Comparison of ENCODE assay signal across 8 cellular contexts in the genomic region with DNA sequence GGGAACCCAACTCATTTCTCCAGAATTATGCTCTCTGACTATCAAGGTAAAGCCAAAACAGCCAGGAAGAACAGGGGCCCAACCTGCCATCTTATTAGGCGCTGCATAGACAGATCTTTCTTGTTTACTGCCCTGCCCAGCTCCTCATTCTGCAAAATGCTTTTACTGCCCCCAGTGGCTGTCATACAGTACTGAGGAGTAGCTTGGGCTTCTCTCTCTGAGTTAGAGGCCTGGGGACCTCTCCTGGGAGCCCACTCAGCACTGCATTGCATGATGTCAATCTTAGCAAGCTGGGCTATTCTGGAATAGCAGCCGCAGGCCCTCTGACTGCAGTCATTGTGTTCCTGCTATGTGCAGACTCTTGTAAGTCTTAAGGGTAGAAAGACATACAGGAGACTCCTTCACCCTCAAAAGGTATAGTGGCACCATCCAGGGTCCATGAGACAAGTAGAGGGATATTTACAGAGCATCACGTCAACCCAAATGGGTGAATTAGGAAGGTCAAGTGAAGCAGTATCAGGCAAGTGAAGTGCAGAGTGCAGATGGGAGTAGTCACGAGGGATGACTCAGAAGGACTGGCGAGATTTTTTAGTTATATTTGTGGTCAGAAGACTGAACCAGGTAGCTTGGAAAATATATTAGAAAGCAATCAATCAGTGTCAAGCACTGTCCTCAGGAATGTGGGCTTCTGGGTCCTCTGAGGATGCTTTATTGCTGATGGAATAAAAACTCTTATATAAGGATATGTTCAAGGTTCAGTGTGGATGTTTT.
DNase-seq lines count a peak whose midpoint lies in the region; ATAC-seq and TF ChIP-seq lines count a peak whose summit lies in the region.

No MANE protein-coding gene starts in this region.

- H3K9me3 ChIP-seq in WERI-Rb-1 (ENCODE audit: severe bottlenecking) (no peaks in the 10 kb centered on the region), neural cell (ENCODE audit: low read length) (no peaks in the 10 kb centered on the region)

- H3K36me3 Mint-ChIP-seq in natural killer cell treated with Interleukin-12 subunit alpha and Interleukin-12 subunit beta and Interleukin-15 and Interleukin-18, amount 100 ng/mL, for 72 hours: no peaks in the 10 kb centered on the region

- TF ChIP-seq EP300 in neural cell (conservative IDR thresholded peaks at IDR 0.05; ENCODE audit: poor library complexity, severe bottlenecking): no peak

- H3K4me3 ChIP-seq in WERI-Rb-1 (ENCODE audit: low read depth, low read length) (no peak overlapping the region), neural cell (ENCODE audit: low read length) (no peak overlapping the region)

- H3K27me3 ChIP-seq in WERI-Rb-1 (ENCODE audit: insufficient read depth, low read depth, severe bottlenecking) (no peaks in the 10 kb centered on the region), neural cell (ENCODE audit: insufficient read depth, low read depth, low read length) (no peaks in the 10 kb centered on the region)

- H3K27ac ChIP-seq in WERI-Rb-1 (no peak overlapping the region), neural cell (ENCODE audit: low read length) (no peak overlapping the region)

- TF ChIP-seq RAD21 in neural cell (conservative IDR thresholded peaks at IDR 0.05): peak; percentile 39

- no peaks in the 10 kb centered on the region for H3F3A ChIP-seq in neural cell (ENCODE audit: insufficient read depth, low read length, poor library complexity, severe bottlenecking)

- peaks cover 0 to 2% of the 10 kb centered on the region in 2 donors for H3K27me3 Mint-ChIP-seq in natural killer cell treated with Interleukin-12 subunit alpha and Interleukin-12 subunit beta and Interleukin-15 and Interleukin-18, amount 100 ng/mL, for 72 hours

- TF ChIP-seq CTCF in WERI-Rb-1 (IDR thresholded peaks at IDR 0.05; ENCODE audit: low read depth, low read length): peak; percentile 69
- peak; percentile 56 for TF ChIP-seq CTCF in neural cell (IDR thresholded peaks at IDR 0.05; ENCODE audit: poor library complexity, severe bottlenecking)

- H3K36me3 ChIP-seq in WERI-Rb-1: no peaks in the 10 kb centered on the region
- H3K36me3 ChIP-seq in neural cell (ENCODE audit: insufficient read depth, low read length): no peaks in the 10 kb centered on the region

- no peaks in the 10 kb centered on the region for H3K79me2 ChIP-seq in neural cell (replicated peaks; ENCODE audit: insufficient read depth, low read length)

- no peak overlapping the region for H3K4me3 Mint-ChIP-seq in natural killer cell treated with Interleukin-12 subunit alpha and Interleukin-12 subunit beta and Interleukin-15 and Interleukin-18, amount 100 ng/mL, for 72 hours

- H3K9me2 ChIP-seq in neural cell (ENCODE audit: insufficient read depth, low read length): no peaks in the 10 kb centered on the region

- no peak overlapping the region for H3K4me2 ChIP-seq in neural cell (ENCODE audit: low read length)

- no peak overlapping the region for H3K9ac ChIP-seq in neural cell (ENCODE audit: low read length)

- DNase-seq in WERI-Rb-1 (peak; percentile 42), nucleus accumbens (lab: John Stamatoyannopoulos, UW) (no peak)
- no peak for DNase-seq in natural killer cell treated with Interleukin-12 subunit alpha and Interleukin-12 subunit beta and Interleukin-15 and Interleukin-18, amount 100 ng/mL, for 72 hours (ENCODE audit: low spot score)

- no peak overlapping the region for H3K27ac Mint-ChIP-seq in natural killer cell treated with Interleukin-12 subunit alpha and Interleukin-12 subunit beta and Interleukin-15 and Interleukin-18, amount 100 ng/mL, for 72 hours

- H4K20me1 ChIP-seq in neural cell (ENCODE audit: insufficient read depth): no peaks in the 10 kb centered on the region

- H2AFZ ChIP-seq in neural cell (ENCODE audit: low read depth, low read length): no peak overlapping the region

- peak; percentile 74 for ATAC-seq in GM18868 (IDR thresholded peaks at IDR 0.05; ENCODE audit: unreplicated experiment)
- peak; percentile 79 for ATAC-seq in HG03342 (IDR thresholded peaks at IDR 0.05; ENCODE audit: unreplicated experiment)
- ATAC-seq in natural killer cell treated with Interleukin-12 subunit alpha and Interleukin-12 subunit beta and Interleukin-15 and Interleukin-18, amount 100 ng/mL, for 72 hours: no peak
- ATAC-seq in GM21825 (IDR thresholded peaks at IDR 0.05; ENCODE audit: unreplicated experiment): no peak
- ATAC-seq in HG03457 (IDR thresholded peaks at IDR 0.05; ENCODE audit: unreplicated experiment): no peak

- H3K9me3 Mint-ChIP-seq in natural killer cell treated with Interleukin-12 subunit alpha and Interleukin-12 subunit beta and Interleukin-15 and Interleukin-18, amount 100 ng/mL, for 72 hours: no peaks in the 10 kb centered on the region

- H3K4me1 Mint-ChIP-seq in natural killer cell treated with Interleukin-12 subunit alpha and Interleukin-12 subunit beta and Interleukin-15 and Interleukin-18, amount 100 ng/mL, for 72 hours (ENCODE audit: low read depth in 2 of 2): no peaks in the 10 kb centered on the region

TF ChIP-seq in neural cell, 6 proteins besides CTCF, POLR2A, EP300 and RAD21:
- TF ChIP-seq, protein P1, sequence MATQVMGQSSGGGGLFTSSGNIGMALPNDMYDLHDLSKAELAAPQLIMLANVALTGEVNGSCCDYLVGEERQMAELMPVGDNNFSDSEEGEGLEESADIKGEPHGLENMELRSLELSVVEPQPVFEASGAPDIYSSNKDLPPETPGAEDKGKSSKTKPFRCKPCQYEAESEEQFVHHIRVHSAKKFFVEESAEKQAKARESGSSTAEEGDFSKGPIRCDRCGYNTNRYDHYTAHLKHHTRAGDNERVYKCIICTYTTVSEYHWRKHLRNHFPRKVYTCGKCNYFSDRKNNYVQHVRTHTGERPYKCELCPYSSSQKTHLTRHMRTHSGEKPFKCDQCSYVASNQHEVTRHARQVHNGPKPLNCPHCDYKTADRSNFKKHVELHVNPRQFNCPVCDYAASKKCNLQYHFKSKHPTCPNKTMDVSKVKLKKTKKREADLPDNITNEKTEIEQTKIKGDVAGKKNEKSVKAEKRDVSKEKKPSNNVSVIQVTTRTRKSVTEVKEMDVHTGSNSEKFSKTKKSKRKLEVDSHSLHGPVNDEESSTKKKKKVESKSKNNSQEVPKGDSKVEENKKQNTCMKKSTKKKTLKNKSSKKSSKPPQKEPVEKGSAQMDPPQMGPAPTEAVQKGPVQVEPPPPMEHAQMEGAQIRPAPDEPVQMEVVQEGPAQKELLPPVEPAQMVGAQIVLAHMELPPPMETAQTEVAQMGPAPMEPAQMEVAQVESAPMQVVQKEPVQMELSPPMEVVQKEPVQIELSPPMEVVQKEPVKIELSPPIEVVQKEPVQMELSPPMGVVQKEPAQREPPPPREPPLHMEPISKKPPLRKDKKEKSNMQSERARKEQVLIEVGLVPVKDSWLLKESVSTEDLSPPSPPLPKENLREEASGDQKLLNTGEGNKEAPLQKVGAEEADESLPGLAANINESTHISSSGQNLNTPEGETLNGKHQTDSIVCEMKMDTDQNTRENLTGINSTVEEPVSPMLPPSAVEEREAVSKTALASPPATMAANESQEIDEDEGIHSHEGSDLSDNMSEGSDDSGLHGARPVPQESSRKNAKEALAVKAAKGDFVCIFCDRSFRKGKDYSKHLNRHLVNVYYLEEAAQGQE (IDR thresholded peaks at IDR 0.05; ENCODE audit: borderline replicate concordance): no peak
- TF ChIP-seq SMC3 (conservative IDR thresholded peaks at IDR 0.05; ENCODE audit: poor library complexity) (no peak), EZH2 (IDR thresholded peaks at IDR 0.05; ENCODE audit: borderline replicate concordance, insufficient read depth, low read length, poor library complexity, severe bottlenecking) (no peak), MXI1 (conservative IDR thresholded peaks at IDR 0.05; ENCODE audit: poor library complexity, severe bottlenecking) (no peak), POLR2AphosphoS5 (IDR thresholded peaks at IDR 0.05) (no peak), TAF1 (IDR thresholded peaks at IDR 0.05; ENCODE audit: low read depth) (no peak)

Comparison
In these comparisons a context has a peak if more than half of its experiments do, and no peak if none do; other contexts are left out.
1. ATAC-seq: peak in GM18868 (single experiment) and HG03342 (single experiment); none in natural killer cell treated with Interleukin-12 subunit alpha and Interleukin-12 subunit beta and Interleukin-15 and Interleukin-18, amount 100 ng/mL, for 72 hours (0 of 2), GM21825 (single experiment) and HG03457 (single experiment).